ENCODE assay signal across 27 cellular contexts in the genomic region with DNA sequence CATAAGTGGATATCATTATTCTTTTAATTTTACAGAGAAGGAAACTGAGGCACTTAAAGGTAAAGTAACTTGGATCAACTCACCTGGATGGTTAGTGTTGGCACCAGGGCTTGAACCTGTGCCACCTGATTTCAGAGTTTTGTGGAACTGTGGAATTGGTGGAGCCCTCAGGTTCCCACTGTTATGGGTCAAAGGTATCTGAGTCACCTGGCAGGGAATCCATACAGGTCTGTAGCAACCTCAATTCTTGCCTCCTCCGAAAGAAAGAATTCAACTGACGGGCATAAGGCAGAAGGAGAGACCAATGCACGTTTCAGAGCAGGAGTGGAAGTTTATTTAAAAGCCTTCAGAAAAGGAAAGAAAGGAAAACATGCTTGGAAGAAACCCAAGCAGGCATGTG. TPM values are rescaled to one million over a fixed set of nuclear protein-coding genes. Genes with fewer than 3 reads are reported as not detected.
A peak's percentile ranks its signal among the peaks of the same experiment; 100 is the strongest.
DNase-seq lines count a peak whose midpoint lies in the region; ATAC-seq and TF ChIP-seq lines count a peak whose summit lies in the region.
"Had no signal": no experiment of that assay in that cellular context is flagged by ENCODE, and none has a peak within 500 bp of the region (broad histone marks: within the 10 kb centered on the region; RNA-seq: fewer than 3 reads in every experiment).

No MANE protein-coding gene starts in this region.

- H3K79me1 ChIP-seq in mesenchymal stem cell (replicated peaks; ENCODE audit: low read length, poor library complexity, severe bottlenecking), result no peaks in the 10 kb centered on the region

- no peaks in the 10 kb centered on the region for H3F3A ChIP-seq in PC-3 (ENCODE audit: low read length, unreplicated experiment)

- H3K9ac ChIP-seq in Karpas-422 (ENCODE audit: low read length) (no peak overlapping the region), PC-3 (ENCODE audit: low read length) (no peak overlapping the region), mesenchymal stem cell (ENCODE audit: low read length) (no peak overlapping the region)
- H3K9ac ChIP-seq: BLaER1 had no signal

- peak overlapping the region; percentile 6 for H2AK5ac ChIP-seq in mesenchymal stem cell (ENCODE audit: low read length, severe bottlenecking)

- H3K4me3 ChIP-seq in Karpas-422 (ENCODE audit: low read length) (no peak overlapping the region), PC-3 (ENCODE audit: low read length) (no peak overlapping the region), mesenchymal stem cell (ENCODE audit: insufficient read depth in 1 of 2, low read depth in 1 of 2, low read length in 2 of 2) (no peak overlapping the region), upper lobe of right lung (no peak overlapping the region)
- H3K4me3 ChIP-seq: BLaER1, GM12878 had no signal

- intact Hi-C loops in PC-3 (cut with micrococcal nuclease), result no loop called here
- intact Hi-C loops in upper lobe of right lung (cut with DNase I), result no loop called here

- no peak overlapping the region for H3K14ac ChIP-seq in mesenchymal stem cell (ENCODE audit: low read length in 2 of 2)

- H4K20me1 ChIP-seq in Karpas-422 (ENCODE audit: insufficient read depth, low read depth, low read length) (no peaks in the 10 kb centered on the region), PC-3 (ENCODE audit: low read length) (no peaks in the 10 kb centered on the region)
- H4K20me1 ChIP-seq: BLaER1 had no signal

- H2BK12ac ChIP-seq in mesenchymal stem cell (ENCODE audit: low read length in 2 of 2), result no peak overlapping the region

- H3K23ac ChIP-seq in mesenchymal stem cell (ENCODE audit: low read length in 2 of 2), result no peak overlapping the region

- H3K4me1 ChIP-seq in Karpas-422 (ENCODE audit: low read length) (no peaks in the 10 kb centered on the region), PC-3 (ENCODE audit: insufficient read depth, low read length) (peaks cover 28% of the 10 kb centered on the region), mesenchymal stem cell (ENCODE audit: control insufficient read depth, insufficient read depth, low read depth, low read length) (peaks cover 3% of the 10 kb centered on the region), upper lobe of right lung (no peaks in the 10 kb centered on the region)
- H3K4me1 ChIP-seq: BE2C, BLaER1 had no signal

- no peak overlapping the region for H3K4ac ChIP-seq in mesenchymal stem cell (ENCODE audit: low read depth in 1 of 2, low read length in 2 of 2)

- H3K4me2 ChIP-seq in Karpas-422 (ENCODE audit: low read depth, low read length, poor library complexity, severe bottlenecking) (no peak overlapping the region), PC-3 (ENCODE audit: low read length) (no peak overlapping the region), mesenchymal stem cell (ENCODE audit: low read length, poor library complexity, severe bottlenecking) (no peak overlapping the region)
- H3K4me2 ChIP-seq: BLaER1 had no signal

- H2AFZ ChIP-seq in Karpas-422 (ENCODE audit: low read length) (no peak overlapping the region), PC-3 (ENCODE audit: low read length) (no peak overlapping the region), mesenchymal stem cell (ENCODE audit: low read depth, low read length) (no peak overlapping the region)

- H3K18ac ChIP-seq in mesenchymal stem cell (ENCODE audit: low read depth in 1 of 2, low read length in 2 of 2), result no peak overlapping the region

- no TSS peak for BruUV-seq in PC-3 (replicated peaks; lab: Mats Ljungman, UMichigan)

- POLR2A ChIA-PET in PC-3 (lab: Charles Lee; ENCODE audit: unreplicated experiment), result no interaction called here

- H3K36me3 ChIP-seq in Karpas-422 (ENCODE audit: insufficient read depth, low read length) (no peaks in the 10 kb centered on the region), PC-3 (ENCODE audit: low read depth, low read length) (no peaks in the 10 kb centered on the region), mesenchymal stem cell (ENCODE audit: control insufficient read depth in 1 of 2, insufficient read depth in 2 of 2, low read depth in 1 of 2, low read length in 2 of 2) (peaks cover 0 to 7% of the 10 kb centered on the region in 2 experiments), upper lobe of right lung (no peaks in the 10 kb centered on the region)
- H3K36me3 ChIP-seq: BE2C, BLaER1 had no signal

- CTCF ChIA-PET in PC-3 (lab: Charles Lee), result no interaction called here

- peaks cover 3% of the 10 kb centered on the region; the same call in 1 of the 2 replicates for H3K9me3 ChIP-seq in Karpas-422 (ENCODE audit: low read length)
- H3K9me3 ChIP-seq in PC-3 (ENCODE audit: low read length), result 0 out of 2 replicates have a peak, but pooled peaks cover 9% of the 10 kb centered on the region
- H3K9me3 ChIP-seq in mesenchymal stem cell (ENCODE audit: control insufficient read depth, low read length), result peaks cover 9% of the 10 kb centered on the region
- no peaks in the 10 kb centered on the region for H3K9me3 ChIP-seq in upper lobe of right lung
- H3K9me3 ChIP-seq: BE2C had no signal

- no peaks in the 10 kb centered on the region for H3K79me2 ChIP-seq in Karpas-422 (ENCODE audit: low read length)
- no peaks in the 10 kb centered on the region for H3K79me2 ChIP-seq in PC-3 (ENCODE audit: low read length)

- 94% methylated on average over 2 of the region's 3 CpGs for WGBS in mesenchymal stem cell

- no peak overlapping the region for H2BK120ac ChIP-seq in mesenchymal stem cell (ENCODE audit: low read depth, low read length)

- H3K27ac ChIP-seq in Karpas-422 (ENCODE audit: low read length) (no peak overlapping the region), PC-3 (ENCODE audit: low read length) (no peak overlapping the region), mesenchymal stem cell (ENCODE audit: low read length, poor library complexity, severe bottlenecking) (no peak overlapping the region), upper lobe of right lung (no peak overlapping the region)
- H3K27ac ChIP-seq: BLaER1 had no signal

- no peak for ATAC-seq in PC-3
- no peak for ATAC-seq in upper lobe of right lung
- ATAC-seq: GM12878 had no signal

- no peak overlapping the region for H2BK5ac ChIP-seq in mesenchymal stem cell (ENCODE audit: low read depth, low read length, poor library complexity, severe bottlenecking)

- DNase-seq in Karpas-422 (peak; percentile 25), PC-3 (peak; percentile 67), mesenchymal stem cell (no peak), upper lobe of right lung (no peak)
- no peak for DNase-seq in activated CD4-positive, alpha-beta T cell treated with anti-CD3 and anti-CD28 coated beads, Interleukin-2, amount 50 U/mL, for 1 hour
- DNase-seq: 8988T; ACHN; BE2C; C1 segment of cervical spinal cord; CD4-positive, alpha-beta memory T cell; CD4-positive, CD25-positive, alpha-beta regulatory T cell; CD8-positive, alpha-beta memory T cell; COR-L47; DMS 273 treated with DMSO at 0.1 percent for 48 hours; DMS153; DMS53; DMS79; DND-41; EL; GDM1 had no signal

- H4K91ac ChIP-seq in mesenchymal stem cell (ENCODE audit: low read length), result no peak overlapping the region

- no peak overlapping the region for H4K8ac ChIP-seq in mesenchymal stem cell (ENCODE audit: low read length)

- no peaks in the 10 kb centered on the region; the same call in 1 of the 2 replicates for H3K27me3 ChIP-seq in Karpas-422 (ENCODE audit: low read length)
- H3K27me3 ChIP-seq in PC-3 (ENCODE audit: low read length), result no peaks in the 10 kb centered on the region
- H3K27me3 ChIP-seq in mesenchymal stem cell (ENCODE audit: control insufficient read depth in 1 of 2, insufficient read depth in 1 of 2, low read length in 2 of 2), result no peaks in the 10 kb centered on the region
- no peaks in the 10 kb centered on the region for H3K27me3 ChIP-seq in upper lobe of right lung
- H3K27me3 ChIP-seq: BE2C, BLaER1 had no signal

- TF ChIP-seq CTCF in PC-3 (conservative IDR thresholded peaks at IDR 0.05; ENCODE audit: low read depth, low read length) (no peak), upper lobe of right lung (IDR thresholded peaks at IDR 0.05) (no peak)

- H3K9me2 ChIP-seq in Karpas-422 (replicated peaks; ENCODE audit: insufficient read depth, low read length), result no peaks in the 10 kb centered on the region
- H3K9me2 ChIP-seq in PC-3 (replicated peaks; ENCODE audit: low read length), result no peaks in the 10 kb centered on the region

- H2BK15ac ChIP-seq in mesenchymal stem cell (ENCODE audit: low read depth, poor library complexity, severe bottlenecking), result no peak overlapping the region

RNA-seq across cellular contexts. Expression of gene ADAMTS14, which starts 25.2 kb away (rescaled TPM):
- total RNA-seq in Karpas-422 (2014; rRNA removed; shearing (Covaris generic); ENCODE audit: low replicate concordance), result not detected in 2 replicates
- total RNA-seq in PC-3 (2014; rRNA removed) (0.91 and 1.4 TPM in 2 replicates), upper lobe of right lung (0.55 TPM)
- polyA plus RNA-seq in mesenchymal stem cell (2013, experiment 1 of 2), result 1.3 TPM
- 1.3 TPM for polyA plus RNA-seq in mesenchymal stem cell (2013, experiment 2 of 2)
- total RNA-seq: CD4-positive, alpha-beta memory T cell; CD4-positive, CD25-positive, alpha-beta regulatory T cell; CD8-positive, alpha-beta memory T cell; GM12878 had no signal
- polyA plus RNA-seq: CD14-positive monocyte; CD4-positive, alpha-beta memory T cell; CD4-positive, CD25-positive, alpha-beta regulatory T cell had no signal

RNA-seq across cellular contexts. Expression of gene PRF1, which starts 44.5 kb away (rescaled TPM):
- 0.26 and 1.5 TPM in 2 replicates for total RNA-seq in Karpas-422 (2014; rRNA removed; shearing (Covaris generic); ENCODE audit: low replicate concordance)
- total RNA-seq in PC-3 (2014; rRNA removed) (not detected in 2 replicates), upper lobe of right lung (32.3 TPM)
- not detected for polyA plus RNA-seq in mesenchymal stem cell (2013, experiment 1 of 2)
- polyA plus RNA-seq in mesenchymal stem cell (2013, experiment 2 of 2), result not detected
- total RNA-seq: A673, Daoy, G401 had no signal
- polyA plus RNA-seq: AG04450 had no signal

Comparison
In these comparisons a context has a peak if more than half of its experiments do, and no peak if none do; other contexts are left out.
1. DNase-seq: peak in Karpas-422 (single experiment) and PC-3 (single experiment); none in mesenchymal stem cell (single experiment), activated CD4-positive, alpha-beta T cell treated with anti-CD3 and anti-CD28 coated beads, Interleukin-2, amount 50 U/mL, for 1 hour (single experiment) and upper lobe of right lung (single experiment).
2. RNA of gene PRF1, which starts 44.5 kb away (total RNA-seq): 32.3 TPM in upper lobe of right lung (single experiment); 0.26 to 1.5 TPM in Karpas-422 and not detected in PC-3; every median in the first group is over 10 times any median in the second.